14 cellular contexts compared by ENCODE assay signal in the genomic region with DNA sequence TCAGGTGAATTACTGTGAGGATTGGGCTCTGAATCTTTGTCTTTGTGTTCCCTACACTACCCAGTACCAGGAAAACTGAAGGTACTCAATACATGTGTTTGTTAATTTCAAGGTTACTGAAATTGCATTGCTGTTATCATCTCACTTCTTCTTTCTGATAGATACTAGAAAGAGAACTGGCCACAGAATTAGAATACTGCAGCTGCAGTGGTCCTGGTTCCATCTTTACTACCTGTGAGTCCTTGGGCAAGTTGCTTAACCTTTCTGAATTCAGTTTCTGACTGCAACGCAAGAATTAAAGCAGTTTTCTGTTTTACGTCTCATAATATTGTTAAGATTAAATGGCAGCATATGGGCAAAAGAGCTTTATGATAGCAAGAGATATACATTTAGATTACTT.
DNase-seq lines count a peak whose midpoint lies in the region; ATAC-seq and TF ChIP-seq lines count a peak whose summit lies in the region.
"Had no signal": no experiment of that assay in that cellular context is flagged by ENCODE, and none has a peak within 500 bp of the region (broad histone marks: within the 10 kb centered on the region; RNA-seq: fewer than 3 reads in every experiment).

No MANE protein-coding gene starts in this region.

- DNase-seq in GM10266 (ENCODE audit: extremely low spot score): peak; percentile 14
- no peak for DNase-seq in NCI-H2081 treated with DMSO at 0.1 percent for 48 hours (lab: John Stamatoyannopoulos, UW)
- no peak for DNase-seq in omental fat pad (ENCODE audit: low spot score)
- DNase-seq in cardiac septum (ENCODE audit: low spot score): no peak
- no peak for DNase-seq in C1 segment of cervical spinal cord (lab: John Stamatoyannopoulos, UW)
- DNase-seq: amygdala; effector CD4-positive, alpha-beta T cell; NCI-H2227 treated with DMSO at 0.1 percent for 48 hours; nucleus accumbens; stimulated activated CD4-positive, alpha-beta T cell treated with anti-CD3 and anti-CD28 coated beads, Interleukin-1b, Interleukin-23, amount 100 ng/mL, for 48 hours; stimulated activated naive CD8-positive, alpha-beta T cell treated with anti-CD3 and anti-CD28 coated beads, Interleukin-15, amount 100 ng/mL, for 72 hours had no signal

- intact Hi-C loops in cardiac septum (cut with DNase I): no loop called here

- TF ChIP-seq CTCF in GM10266 (IDR thresholded peaks at IDR 0.05; ENCODE audit: control insufficient read depth, insufficient read depth, low read depth, missing control alignments) (no peak), omental fat pad (IDR thresholded peaks at IDR 0.05) (no peak)

- ATAC-seq in GM19324 (IDR thresholded peaks at IDR 0.05; ENCODE audit: low FRiP score, unreplicated experiment): peak; percentile 76
- ATAC-seq in HG02588 (IDR thresholded peaks at IDR 0.05; ENCODE audit: unreplicated experiment): peak; percentile 90
- ATAC-seq in HG03175 (IDR thresholded peaks at IDR 0.05; ENCODE audit: unreplicated experiment): peak; percentile 84
- no peak for ATAC-seq in omental fat pad (ENCODE audit: low FRiP score)
- ATAC-seq: stimulated activated naive CD8-positive, alpha-beta T cell treated with anti-CD3 and anti-CD28 coated beads, Interleukin-15, amount 100 ng/mL, for 72 hours had no signal
